In the genomic region with DNA sequence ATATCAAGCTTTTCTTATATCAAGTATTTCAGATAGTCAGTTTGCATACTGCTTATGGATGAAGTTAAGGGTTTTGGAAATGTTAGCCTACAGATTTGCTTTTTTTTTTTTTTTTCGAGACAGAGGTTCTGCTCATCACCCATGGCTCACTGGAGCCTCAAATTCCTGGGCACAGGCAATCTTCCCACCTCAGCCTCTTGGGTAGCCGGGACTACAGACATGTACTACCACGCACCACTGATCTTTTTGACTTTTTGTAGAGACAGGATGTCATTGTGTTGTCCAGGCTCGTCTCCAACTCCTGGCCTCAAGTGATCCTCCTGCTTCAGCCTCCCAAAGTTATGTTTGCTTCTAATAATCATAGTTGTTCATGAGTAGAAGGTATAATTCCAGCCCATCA, we compare ENCODE assay signal across 20 cellular contexts. TPM values are rescaled to one million over a fixed set of nuclear protein-coding genes. Genes with fewer than 3 reads are reported as not detected.
DNase-seq lines count a peak whose midpoint lies in the region; ATAC-seq and TF ChIP-seq lines count a peak whose summit lies in the region.
"Had no signal": no experiment of that assay in that cellular context is flagged by ENCODE, and none has a peak within 500 bp of the region (broad histone marks: within the 10 kb centered on the region; RNA-seq: fewer than 3 reads in every experiment).

No MANE protein-coding gene starts in this region.

- peaks cover 63% of the 10 kb centered on the region for H3K79me2 ChIP-seq in Loucy (ENCODE audit: insufficient read depth, low read length)

- H3K36me3 ChIP-seq in Loucy (ENCODE audit: insufficient read depth, low read length) (0 out of 2 replicates have a peak, but pooled peaks cover 3% of the 10 kb centered on the region), SK-N-MC (ENCODE audit: insufficient read depth, low read length) (no peaks in the 10 kb centered on the region)

- no peak for DNase-seq in Calu3
- no peak for DNase-seq in SK-N-MC (ENCODE audit: low read depth, low spot score)
- no peak for DNase-seq in memory B cell (ENCODE audit: low spot score in 2 of 2)
- no peak for DNase-seq in DMS79 (lab: John Stamatoyannopoulos, UW)
- DNase-seq in occipital lobe (lab: John Stamatoyannopoulos, UW), result no peak
- DNase-seq: CD4-positive, CD25-positive, alpha-beta regulatory T cell; DMS53; GOT3; MV-4-11; NCI-H1417; NCI-H2029; NCI-H2171; NCI-H446; PC-9; SK-N-SH; T-cell had no signal

- H3K9me3 ChIP-seq in Loucy (ENCODE audit: insufficient read depth, low read depth, low read length) (0 out of 2 replicates have a peak, but pooled peaks cover 2% of the 10 kb centered on the region), SK-N-MC (ENCODE audit: low read depth, low read length) (no peaks in the 10 kb centered on the region)

- peak overlapping the region; percentile 67 for H3K4me2 ChIP-seq in Loucy (ENCODE audit: low read depth, low read length, poor library complexity, severe bottlenecking)
- H3K4me2 ChIP-seq: PC-9, SK-N-SH had no signal

- H3K9ac ChIP-seq in Loucy (ENCODE audit: low read depth, low read length, poor library complexity, severe bottlenecking) (peak overlapping the region; percentile 15), SK-N-MC (ENCODE audit: insufficient read length) (no peak overlapping the region)
- H3K9ac ChIP-seq: SK-N-SH had no signal

- TF ChIP-seq CTCF in Calu3 (IDR thresholded peaks at IDR 0.05; ENCODE audit: unreplicated experiment), result no peak
- TF ChIP-seq CTCF in Loucy (conservative IDR thresholded peaks at IDR 0.05; ENCODE audit: low read length), result no peak

- no peaks in the 10 kb centered on the region for H3F3A ChIP-seq in Loucy (ENCODE audit: low read depth)

- CTCF ChIA-PET in Calu3 (lab: Charles Lee), result interaction anchor here (0.6 to 1.6 kb wide), 5 partner anchors 54 to 535 kb away, joined by 3 to 5 read pairs (median 4); no protein-coding TSS in a partner anchor

- BruUV-seq in Calu3 (replicated peaks; lab: Mats Ljungman, UMichigan), result no TSS peak

- H3K27ac Mint-ChIP-seq in Calu3 (ENCODE audit: unreplicated experiment) (peak overlapping the region; percentile 80), memory B cell (no peak overlapping the region)
- H3K27ac Mint-ChIP-seq: CD4-positive, CD25-positive, alpha-beta regulatory T cell; T-cell had no signal

- H3K4me3 Mint-ChIP-seq in Calu3 (ENCODE audit: low read depth, unreplicated experiment) (peak overlapping the region; percentile 51), memory B cell (peak overlapping the region; percentile 24)
- H3K4me3 Mint-ChIP-seq: T-cell had no signal

- no peaks in the 10 kb centered on the region for H3K9me2 ChIP-seq in Loucy (replicated peaks; ENCODE audit: low read depth, low read length)
- H3K9me2 ChIP-seq: SK-N-SH had no signal

- H3K4me3 ChIP-seq in Loucy (ENCODE audit: low read length, poor library complexity, severe bottlenecking) (peak overlapping the region; percentile 49), SK-N-MC (peak overlapping the region; percentile 15; the same call in 1 of the 2 replicates)
- H3K4me3 ChIP-seq: PC-9 had no signal

- H3K4me1 ChIP-seq in Loucy (ENCODE audit: insufficient read depth, low read length, poor library complexity, severe bottlenecking), result peaks cover 51% of the 10 kb centered on the region

- intact Hi-C loops in Calu3 (cut with micrococcal nuclease; ENCODE audit: unreplicated experiment), result loop anchor here (2.0 kb wide), 3 partner anchors 21 to 37 kb away; no protein-coding TSS in a partner anchor

- peaks cover 31% of the 10 kb centered on the region for H3K4me1 Mint-ChIP-seq in Calu3 (ENCODE audit: low read depth, unreplicated experiment)
- peaks cover 17% of the 10 kb centered on the region for H3K4me1 Mint-ChIP-seq in memory B cell

- H3K36me3 Mint-ChIP-seq in Calu3 (ENCODE audit: insufficient read depth, unreplicated experiment), result no peaks in the 10 kb centered on the region
- no peaks in the 10 kb centered on the region for H3K36me3 Mint-ChIP-seq in memory B cell
- H3K36me3 Mint-ChIP-seq: CD4-positive, CD25-positive, alpha-beta regulatory T cell; T-cell had no signal

- peaks cover 6% of the 10 kb centered on the region for H4K20me1 ChIP-seq in Loucy (ENCODE audit: insufficient read depth, low read length, poor library complexity, severe bottlenecking)

- no peak overlapping the region for H2AFZ ChIP-seq in Loucy (ENCODE audit: low read length)
- H2AFZ ChIP-seq: PC-9 had no signal

- H3K9me3 Mint-ChIP-seq in Calu3 (ENCODE audit: low read depth, unreplicated experiment), result no peaks in the 10 kb centered on the region
- no peaks in the 10 kb centered on the region for H3K9me3 Mint-ChIP-seq in memory B cell
- H3K9me3 Mint-ChIP-seq: CD4-positive, CD25-positive, alpha-beta regulatory T cell; T-cell had no signal

- ATAC-seq in memory B cell (ENCODE audit: low read depth) (no peak), HG03521 (IDR thresholded peaks at IDR 0.05; ENCODE audit: unreplicated experiment) (no peak), HG03432 (IDR thresholded peaks at IDR 0.05; ENCODE audit: unreplicated experiment) (no peak)
- ATAC-seq: Right ventricle myocardium inferior, T-cell had no signal

- no peaks in the 10 kb centered on the region for H3K27me3 ChIP-seq in Loucy (ENCODE audit: insufficient read depth, low read length, poor library complexity, severe bottlenecking)

- peak overlapping the region; percentile 39; the same call in 1 of the 2 replicates for H3K27ac ChIP-seq in SK-N-MC
- H3K27ac ChIP-seq: PC-9 had no signal

- no peaks in the 10 kb centered on the region for H3K27me3 Mint-ChIP-seq in Calu3 (ENCODE audit: unreplicated experiment)
- H3K27me3 Mint-ChIP-seq in memory B cell, result no peaks in the 10 kb centered on the region
- H3K27me3 Mint-ChIP-seq: CD4-positive, CD25-positive, alpha-beta regulatory T cell; T-cell had no signal

RNA-seq across cellular contexts. Expression of gene HDAC9, which starts 35.7 kb away (rescaled TPM):
- total RNA-seq in Calu3 (2022) (152 and 159 TPM in 2 replicates), occipital lobe (175 TPM)
